In genomic region chr5:80837679-80838078, GRCh38 we compare ENCODE assay signal across 10 cellular contexts.
DNase-seq lines count a peak whose midpoint lies in the region; ATAC-seq and TF ChIP-seq lines count a peak whose summit lies in the region.
"Had no signal": no experiment of that assay in that cellular context is flagged by ENCODE, and none has a peak within 500 bp of the region (broad histone marks: within the 10 kb centered on the region; RNA-seq: fewer than 3 reads in every experiment).

No MANE protein-coding gene starts in this region.

- no peaks in the 10 kb centered on the region for H3K4me1 ChIP-seq in right atrium auricular region
- H3K4me1 ChIP-seq: psoas muscle had no signal

- H3K27ac ChIP-seq in right atrium auricular region = no peak overlapping the region
- H3K27ac ChIP-seq: psoas muscle had no signal

- H3K27me3 Mint-ChIP-seq in activated CD4-positive, alpha-beta T cell treated with anti-CD3 and anti-CD28 coated beads for 36 hours = no peaks in the 10 kb centered on the region
- peaks cover 5% of the 10 kb centered on the region for H3K27me3 Mint-ChIP-seq in nephron progenitor cell (ENCODE audit: low read depth, poor library complexity)

- CTCF ChIA-PET in activated CD4-positive, alpha-beta T cell treated with anti-CD3 and anti-CD28 coated beads for 36 hours (lab: Charles Lee) = interaction anchor here (1.1 to 1.6 kb wide), 2 partner anchors 9 to 166 kb away, joined by 3 to 5 read pairs; no protein-coding TSS in a partner anchor

- no peak overlapping the region for H3K4me3 ChIP-seq in right atrium auricular region
- H3K4me3 ChIP-seq: psoas muscle had no signal

- TF ChIP-seq CTCF in nephron progenitor cell (IDR thresholded peaks at IDR 0.05) (no peak), right atrium auricular region (IDR thresholded peaks at IDR 0.05) (no peak)

- no peak overlapping the region for H3K27ac Mint-ChIP-seq in activated CD4-positive, alpha-beta T cell treated with anti-CD3 and anti-CD28 coated beads for 36 hours
- H3K27ac Mint-ChIP-seq in nephron progenitor cell = peak overlapping the region; percentile 43

- POLR2A ChIA-PET in activated CD4-positive, alpha-beta T cell treated with anti-CD3 and anti-CD28 coated beads for 36 hours (lab: Charles Lee) = interaction anchor here (0.5 to 0.6 kb wide), 2 partner anchors 133 to 170 kb away, joined by 3 read pairs; no protein-coding TSS in a partner anchor

- peak; percentile 83 for ATAC-seq in activated CD4-positive, alpha-beta T cell treated with anti-CD3 and anti-CD28 coated beads for 36 hours
- ATAC-seq in GM21447 (IDR thresholded peaks at IDR 0.05; ENCODE audit: unreplicated experiment) = peak; percentile 88
- ATAC-seq in HG03196 (IDR thresholded peaks at IDR 0.05; ENCODE audit: unreplicated experiment) = peak; percentile 87
- ATAC-seq: psoas muscle had no signal

- no peak overlapping the region for H3K4me3 Mint-ChIP-seq in activated CD4-positive, alpha-beta T cell treated with anti-CD3 and anti-CD28 coated beads for 36 hours
- H3K4me3 Mint-ChIP-seq in nephron progenitor cell = no peak overlapping the region

- peaks cover 16% of the 10 kb centered on the region for H3K4me1 Mint-ChIP-seq in activated CD4-positive, alpha-beta T cell treated with anti-CD3 and anti-CD28 coated beads for 36 hours
- H3K4me1 Mint-ChIP-seq in nephron progenitor cell = no peaks in the 10 kb centered on the region

- peak; percentile 46 for DNase-seq in activated CD4-positive, alpha-beta T cell treated with anti-CD3 and anti-CD28 coated beads for 36 hours
- no peak for DNase-seq in activated CD4-positive, alpha-beta T cell treated with anti-CD3 and anti-CD28 coated beads for 1 hour
- DNase-seq in nephron progenitor cell = no peak
- no peak for DNase-seq in NCI-H446 (lab: John Stamatoyannopoulos, UW)
- DNase-seq in right atrium auricular region (ENCODE audit: low spot score) = no peak
- no peak for DNase-seq in NCI-H526 treated with DMSO at 0.1 percent for 48 hours (lab: John Stamatoyannopoulos, UW)
- DNase-seq: Kasumi-1, psoas muscle had no signal

- H3K9me3 ChIP-seq in right atrium auricular region = no peaks in the 10 kb centered on the region
- H3K9me3 ChIP-seq: psoas muscle had no signal

- intact Hi-C loops in activated CD4-positive, alpha-beta T cell treated with anti-CD3 and anti-CD28 coated beads for 36 hours (cut with DNase I, micrococcal nuclease) = no loop called here

- no peaks in the 10 kb centered on the region for H3K27me3 ChIP-seq in right atrium auricular region

- peaks cover 14% of the 10 kb centered on the region for H3K36me3 Mint-ChIP-seq in activated CD4-positive, alpha-beta T cell treated with anti-CD3 and anti-CD28 coated beads for 36 hours (ENCODE audit: low read depth)
- H3K36me3 Mint-ChIP-seq in nephron progenitor cell (ENCODE audit: low read depth) = peaks cover 18% of the 10 kb centered on the region

- no peaks in the 10 kb centered on the region for H3K36me3 ChIP-seq in right atrium auricular region

- peaks cover 5% of the 10 kb centered on the region for H3K9me3 Mint-ChIP-seq in activated CD4-positive, alpha-beta T cell treated with anti-CD3 and anti-CD28 coated beads for 36 hours (ENCODE audit: low read depth)
- peaks cover 14% of the 10 kb centered on the region for H3K9me3 Mint-ChIP-seq in nephron progenitor cell
